In the genomic region with DNA sequence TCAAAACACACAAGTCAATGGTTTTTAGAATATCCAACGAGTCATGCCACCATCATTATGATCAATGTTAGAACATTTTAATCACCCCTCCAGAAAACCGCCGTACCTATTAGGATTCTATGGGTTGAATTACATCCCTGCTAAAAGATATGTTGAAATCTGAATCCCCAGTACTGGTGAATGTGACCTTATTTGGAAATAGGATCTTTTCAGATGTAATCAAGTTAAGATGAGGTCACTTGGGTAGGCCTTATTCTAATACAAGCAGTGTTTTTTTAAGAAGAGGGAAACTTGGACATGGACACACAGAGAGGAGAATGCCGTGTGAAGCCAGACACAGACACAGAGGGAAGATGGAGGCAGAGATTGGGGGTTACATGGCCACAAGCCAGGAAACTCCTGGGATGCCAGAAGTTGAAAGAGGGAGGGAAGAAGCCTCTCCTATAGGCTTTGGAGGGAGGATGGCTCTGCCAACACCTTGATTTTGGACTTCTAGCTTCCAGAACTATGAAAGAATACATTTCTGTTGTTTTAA, we compare ENCODE assay signal across 16 cellular contexts.
DNase-seq lines count a peak whose midpoint lies in the region; ATAC-seq and TF ChIP-seq lines count a peak whose summit lies in the region.
"Had no signal": no experiment of that assay in that cellular context is flagged by ENCODE, and none has a peak within 500 bp of the region (broad histone marks: within the 10 kb centered on the region; RNA-seq: fewer than 3 reads in every experiment).

No MANE protein-coding gene starts in this region.

- no peak for TF ChIP-seq RAD21 in SK-N-SH (IDR thresholded peaks at IDR 0.05; ENCODE audit: low read length)

- 62% methylated on average over 4 of the region's 4 CpGs for WGBS in SK-N-SH (ENCODE audit: low lambda C conversion rate)

- POLR2A ChIA-PET in SK-N-SH (lab: Yijun Ruan, JAX), result no interaction called here

- DNase-seq in NCI-H2029 (lab: John Stamatoyannopoulos, UW) (peak; percentile 28), NCI-H2029 treated with DMSO at 0.1 percent for 48 hours (lab: John Stamatoyannopoulos, UW) (no peak), SK-N-SH (no peak), fibroblast of lung (ENCODE audit: low read depth in 2 of 2) (peak; percentile 67 to 77), renal cortical epithelial cell (ENCODE audit: low read depth) (peak; percentile 33), NCI-H524 treated with DMSO at 0.1 percent for 48 hours (lab: John Stamatoyannopoulos, UW) (no peak), hippocampal formation (lab: John Stamatoyannopoulos, UW) (no peak)
- DNase-seq: COR-L47, H9, NCI-H1417, NCI-H2107, NCI-H510A had no signal

- no peak overlapping the region for H3K9ac ChIP-seq in SK-N-SH
- no peak overlapping the region for H3K9ac ChIP-seq in fibroblast of lung (ENCODE audit: insufficient read depth, low read length)

- H3K36me3 ChIP-seq in SK-N-SH (replicated peaks in 1 of 2; ENCODE audit: control insufficient read depth in 1 of 2, insufficient read depth in 2 of 2, low read length in 1 of 2), result no peaks in the 10 kb centered on the region
- H3K36me3 ChIP-seq in fibroblast of lung (ENCODE audit: control insufficient read depth, insufficient read depth, low read length), result no peaks in the 10 kb centered on the region

- peak overlapping the region in 1 of 2 experiments; percentile 23; a peak in 1 of 4 replicates for H3K27ac ChIP-seq in SK-N-SH (ENCODE audit: low read depth in 2 of 2, low read length in 1 of 2)
- H3K27ac ChIP-seq in fibroblast of lung (ENCODE audit: insufficient read depth, low read length), result no peak overlapping the region
- H3K27ac ChIP-seq: 22Rv1 had no signal

- H3K4me1 ChIP-seq in SK-N-SH (ENCODE audit: control insufficient read depth in 1 of 2, insufficient read depth in 2 of 2, low read depth in 1 of 2, low read length in 1 of 2) (peaks cover 7 to 16% of the 10 kb centered on the region in 2 experiments; a peak in 2 of 4 replicates), fibroblast of lung (ENCODE audit: control insufficient read depth, extremely low read depth, insufficient read depth, low read length) (no peaks in the 10 kb centered on the region)

- CTCF ChIA-PET in SK-N-SH (lab: Yijun Ruan, JAX), result no interaction called here

- H3K4me2 ChIP-seq in SK-N-SH (no peak overlapping the region), fibroblast of lung (ENCODE audit: extremely low read depth, insufficient read depth, low read length) (no peak overlapping the region)

- H3F3A ChIP-seq in SK-N-SH (replicated peaks; ENCODE audit: insufficient read depth), result peaks cover 4% of the 10 kb centered on the region

- no peak for ATAC-seq in GM19452 (IDR thresholded peaks at IDR 0.05; ENCODE audit: unreplicated experiment)
- ATAC-seq: Panc1, Right ventricle myocardium inferior had no signal

- no peaks in the 10 kb centered on the region for H4K20me1 ChIP-seq in SK-N-SH (ENCODE audit: insufficient read depth)
- no peaks in the 10 kb centered on the region for H4K20me1 ChIP-seq in fibroblast of lung (ENCODE audit: control insufficient read depth, extremely low read depth, insufficient read depth, low read length)

- no peaks in the 10 kb centered on the region for H3K27me3 ChIP-seq in SK-N-SH (ENCODE audit: insufficient read depth)
- no peaks in the 10 kb centered on the region for H3K27me3 ChIP-seq in fibroblast of lung (ENCODE audit: control insufficient read depth, insufficient read depth, low read length)

- H3K9me3 ChIP-seq in SK-N-SH, result no peaks in the 10 kb centered on the region
- H3K9me3 ChIP-seq in fibroblast of lung (ENCODE audit: control insufficient read depth, insufficient read depth, low read depth, low read length), result no peaks in the 10 kb centered on the region

- no peaks in the 10 kb centered on the region for H3K79me2 ChIP-seq in SK-N-SH (ENCODE audit: insufficient read depth)
- no peaks in the 10 kb centered on the region for H3K79me2 ChIP-seq in fibroblast of lung (ENCODE audit: control insufficient read depth, insufficient read depth, low read length)

- H2AFZ ChIP-seq in SK-N-SH (ENCODE audit: low read depth), result no peak overlapping the region
- no peak overlapping the region for H2AFZ ChIP-seq in fibroblast of lung (ENCODE audit: low read length)

- H3K9me2 ChIP-seq in SK-N-SH, result no peaks in the 10 kb centered on the region

- TF ChIP-seq EP300 in SK-N-SH (IDR thresholded peaks at IDR 0.05; ENCODE audit: borderline replicate concordance in 1 of 2, low read depth in 1 of 2, low read length in 1 of 2), result no peak

- TF ChIP-seq CTCF in SK-N-SH (IDR thresholded peaks at IDR 0.05) (no peak), fibroblast of lung (conservative IDR thresholded peaks at IDR 0.05 in 1 of 2, IDR thresholded peaks at IDR 0.05 in 1 of 2; ENCODE audit: low read depth in 1 of 2, low read length in 2 of 2) (no peak)

- H3K4me3 ChIP-seq in SK-N-SH (ENCODE audit: low read depth in 2 of 2, low read length in 1 of 2) (no peak overlapping the region), fibroblast of lung (replicated peaks in 1 of 4; ENCODE audit: control extremely low read depth in 1 of 4, insufficient read depth in 1 of 4, low read depth in 3 of 4, low read length in 4 of 4) (no peak overlapping the region)

TF ChIP-seq in SK-N-SH, 30 proteins besides CTCF, POLR2A, EP300 and RAD21:
- TF ChIP-seq, protein P1, sequence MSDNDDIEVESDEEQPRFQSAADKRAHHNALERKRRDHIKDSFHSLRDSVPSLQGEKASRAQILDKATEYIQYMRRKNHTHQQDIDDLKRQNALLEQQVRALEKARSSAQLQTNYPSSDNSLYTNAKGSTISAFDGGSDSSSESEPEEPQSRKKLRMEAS (IDR thresholded peaks at IDR 0.05; ENCODE audit: low read depth), result no peak
- TF ChIP-seq TCF12 (IDR thresholded peaks at IDR 0.05) (peak; percentile 9; the same call in 1 of the 2 replicates), NFIC (IDR thresholded peaks at IDR 0.05; ENCODE audit: borderline replicate concordance) (peak; percentile 38; the same call in 1 of the 2 replicates)
TF ChIP-seq in SK-N-SH: peak in this region for 2.

Comparison
In these comparisons a context has a peak if more than half of its experiments do, and no peak if none do; other contexts are left out.
1. DNase-seq: peak in NCI-H2029 (single experiment), fibroblast of lung (2 of 2) and renal cortical epithelial cell (single experiment); none in NCI-H2029 treated with DMSO at 0.1 percent for 48 hours (single experiment), SK-N-SH (single experiment), NCI-H524 treated with DMSO at 0.1 percent for 48 hours (single experiment) and hippocampal formation (0 of 2).